Comparison of ENCODE assay signal across 14 cellular contexts in the genomic region with DNA sequence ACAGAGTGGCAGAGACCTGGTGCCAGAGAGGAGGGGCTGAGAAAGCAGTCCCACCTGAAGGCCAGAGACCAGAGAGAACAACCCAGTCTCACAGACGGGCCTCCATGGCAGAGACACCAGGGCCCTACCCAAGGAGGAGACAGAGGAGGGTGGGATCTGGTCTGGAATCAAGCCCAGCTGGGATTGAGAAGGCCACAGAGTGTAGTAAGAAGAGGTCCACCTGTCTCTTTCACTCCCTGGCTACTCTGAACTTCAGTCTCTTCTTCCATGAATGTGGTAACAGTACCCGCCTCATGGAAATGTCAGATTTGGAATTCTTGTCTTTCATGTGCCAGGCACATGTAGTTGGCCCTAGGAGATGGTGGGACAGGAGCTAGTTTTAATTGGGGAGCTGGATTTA. TPM values are rescaled to one million over a fixed set of nuclear protein-coding genes. Genes with fewer than 3 reads are reported as not detected.
DNase-seq lines count a peak whose midpoint lies in the region; ATAC-seq, FAIRE-seq and TF ChIP-seq lines count a peak whose summit lies in the region.
"Had no signal": no experiment of that assay in that cellular context is flagged by ENCODE, and none has a peak within 500 bp of the region (broad histone marks: within the 10 kb centered on the region; RNA-seq: fewer than 3 reads in every experiment).

No MANE protein-coding gene starts in this region.

- no peak overlapping the region for H3K4me3 ChIP-seq in A549
- H3K4me3 ChIP-seq: GM23338 had no signal

- TF ChIP-seq RAD21 in A549 (conservative IDR thresholded peaks at IDR 0.05 in 1 of 2, IDR thresholded peaks at IDR 0.05 in 1 of 2), result no peak

- H3K4me3 Mint-ChIP-seq in nephron, result no peak overlapping the region
- no peak overlapping the region for H3K4me3 Mint-ChIP-seq in stimulated activated naive B cell treated with anti-CD40 and anti-IgM and Interleukin-4, amounts not matched to agents 10 μg/mL and 1 μg/mL and 100 μg/mL, for 72 hours
- H3K4me3 Mint-ChIP-seq: B cell; CD4-positive, alpha-beta T cell; GM23338 had no signal

- H3K4me1 Mint-ChIP-seq in nephron, result peaks cover 11% of the 10 kb centered on the region
- peaks cover 12 to 13% of the 10 kb centered on the region in 2 donors for H3K4me1 Mint-ChIP-seq in stimulated activated naive B cell treated with anti-CD40 and anti-IgM and Interleukin-4, amounts not matched to agents 10 μg/mL and 1 μg/mL and 100 μg/mL, for 72 hours
- H3K4me1 Mint-ChIP-seq: B cell, GM23338 had no signal

- H3K9me3 ChIP-seq in A549, result no peaks in the 10 kb centered on the region

- CTCF ChIA-PET in A549 (lab: Yijun Ruan, JAX) (interaction anchor here (1.0 to 2.1 kb wide), 4 partner anchors 11 to 138 kb away, joined by 3 to 6 read pairs (median 3); no protein-coding TSS in a partner anchor), RWPE1 (lab: Yijun Ruan, JAX) (interaction anchor here (0.7 kb wide), 1 partner anchor 42 kb away, joined by 4 read pairs; no protein-coding TSS in a partner anchor)

- intact Hi-C loops in posterior vena cava (cut with DNase I), result no loop called here

- peaks cover 38% of the 10 kb centered on the region for H3K36me3 Mint-ChIP-seq in nephron (ENCODE audit: low read depth)
- peaks cover 23 to 46% of the 10 kb centered on the region in 2 donors for H3K36me3 Mint-ChIP-seq in stimulated activated naive B cell treated with anti-CD40 and anti-IgM and Interleukin-4, amounts not matched to agents 10 μg/mL and 1 μg/mL and 100 μg/mL, for 72 hours

- TF ChIP-seq CTCF in A549 (IDR thresholded peaks at IDR 0.05) (no peak), RWPE1 (conservative IDR thresholded peaks at IDR 0.05; ENCODE audit: low read depth) (no peak), nephron (IDR thresholded peaks at IDR 0.05; ENCODE audit: unreplicated experiment in 3 of 3) (no peak)

- no peak for ATAC-seq in A549
- no peak for ATAC-seq in stimulated activated naive B cell treated with anti-CD40 and anti-IgM and Interleukin-4, amounts not matched to agents 10 μg/mL and 1 μg/mL and 100 μg/mL, for 72 hours (replicated peaks)
- ATAC-seq: GM23338 had no signal

- 92% methylated on average over 2 of the region's 2 CpGs for WGBS in A549 (ENCODE audit: missing lambda C conversion rate)

- TF ChIP-seq POLR2A in A549 (IDR thresholded peaks at IDR 0.05; ENCODE audit: low read length), result no peak

- no peaks in the 10 kb centered on the region for H3K9me3 Mint-ChIP-seq in nephron
- no peaks in the 10 kb centered on the region for H3K9me3 Mint-ChIP-seq in stimulated activated naive B cell treated with anti-CD40 and anti-IgM and Interleukin-4, amounts not matched to agents 10 μg/mL and 1 μg/mL and 100 μg/mL, for 72 hours
- H3K9me3 Mint-ChIP-seq: CD4-positive, alpha-beta T cell; GM23338 had no signal

- no peak for DNase-seq in A549 (ENCODE audit: low read depth in 1 of 2, low spot score in 1 of 2)
- DNase-seq in RWPE1 (ENCODE audit: low spot score), result no peak
- DNase-seq in stimulated activated naive B cell treated with anti-CD40 and anti-IgM and Interleukin-4, amounts not matched to agents 10 μg/mL and 1 μg/mL and 100 μg/mL, for 72 hours, result no peak
- no peak for DNase-seq in ureter (ENCODE audit: low spot score)
- DNase-seq in RKO (ENCODE audit: low spot score), result no peak
- DNase-seq in posterior vena cava (ENCODE audit: low spot score), result no peak
- DNase-seq: C1 segment of cervical spinal cord; Calu3; CD4-positive, alpha-beta T cell; DMS 273 treated with DMSO at 0.1 percent for 48 hours; H7 had no signal

- TF ChIP-seq EP300 in A549 (IDR thresholded peaks at IDR 0.05), result no peak

- H3K27me3 Mint-ChIP-seq in nephron (ENCODE audit: low read depth), result no peaks in the 10 kb centered on the region
- H3K27me3 Mint-ChIP-seq in stimulated activated naive B cell treated with anti-CD40 and anti-IgM and Interleukin-4, amounts not matched to agents 10 μg/mL and 1 μg/mL and 100 μg/mL, for 72 hours, result no peaks in the 10 kb centered on the region
- H3K27me3 Mint-ChIP-seq: B cell; CD4-positive, alpha-beta T cell had no signal

- H3K4me1 ChIP-seq in A549, result peaks cover 20% of the 10 kb centered on the region

- no peak for FAIRE-seq in A549 (lab: Jason Lieb, UNC)

- POLR2A ChIA-PET in A549 (lab: Yijun Ruan, JAX) (interaction anchor here (0.5 kb wide), 1 partner anchor 11 kb away, joined by 3 read pairs; no protein-coding TSS in a partner anchor), RWPE1 (lab: Yijun Ruan, JAX; ENCODE audit: low non-redundant PET) (no interaction called here)

- peak overlapping the region in 2 of 3 experiments; percentile 24 to 27 for H3K27ac Mint-ChIP-seq in nephron
- peak overlapping the region; percentile 42 for H3K27ac Mint-ChIP-seq in stimulated activated naive B cell treated with anti-CD40 and anti-IgM and Interleukin-4, amounts not matched to agents 10 μg/mL and 1 μg/mL and 100 μg/mL, for 72 hours
- H3K27ac Mint-ChIP-seq: B cell; CD4-positive, alpha-beta T cell; GM23338 had no signal

- H3K27ac ChIP-seq in A549 (peak overlapping the region; percentile 83 to 89; a peak in 5 of 6 replicates), RWPE1 (peak overlapping the region; percentile 78)

- peak overlapping the region; percentile 80 for H3K4me2 ChIP-seq in A549
- H3K4me2 ChIP-seq: GM23338 had no signal

TF ChIP-seq in A549, 52 proteins besides CTCF, POLR2A, EP300 and RAD21:
- TF ChIP-seq PHF8 (IDR thresholded peaks at IDR 0.05; ENCODE audit: borderline replicate concordance, low read depth), result no peak

RNA-seq across cellular contexts. Expression of gene CLIP2, which starts 55.6 kb away (rescaled TPM):
- polyA plus RNA-seq in A549 (2011; rRNA removed), result 3.7 and 5.7 TPM in 2 replicates
- 3.7 and 4.6 TPM in 2 replicates for polyA plus RNA-seq in A549 (2012; cell fraction: cytosol; rRNA removed)
- polyA plus RNA-seq in A549 (2012; cell fraction: nucleus; rRNA removed), result 9.0 and 9.1 TPM in 2 replicates
- 9.2 to 17.0 TPM (median 15.5 TPM) in 3 replicates for polyA plus RNA-seq in A549 (2017; fragmentation: RNase III; extraction: RNeasy Plus Mini Kit Qiagen cat#74134 plus additional on column Dnase treatment)
- polyA minus RNA-seq in A549 (2011; rRNA and poly(A)+ RNA removed), result 8.1 and 11.3 TPM in 2 replicates
- 20.0 TPM for total RNA-seq in ureter
- 10 to 100 TPM; 16.1 to 26.6 TPM for total RNA-seq in posterior vena cava
